ENCODE assay signal across 8 cellular contexts in genomic region chr19:1874554-1875185, GRCh38. TPM values are rescaled to one million over a fixed set of nuclear protein-coding genes. Genes with fewer than 3 reads are reported as not detected.
DNase-seq lines count a peak whose midpoint lies in the region; ATAC-seq and TF ChIP-seq lines count a peak whose summit lies in the region.

No MANE protein-coding gene starts in this region.

- no peaks in the 10 kb centered on the region for H3K9me3 ChIP-seq in mononuclear cell (ENCODE audit: low read depth, low read length)

- H3K36me3 Mint-ChIP-seq in chondrocyte (ENCODE audit: low read depth) = no peaks in the 10 kb centered on the region

- H3K27ac Mint-ChIP-seq in chondrocyte (ENCODE audit: unreplicated experiment) = peak overlapping the region; percentile 99

- TF ChIP-seq CTCF in chondrocyte (IDR thresholded peaks at IDR 0.05) = no peak

- H3K4me3 ChIP-seq in mononuclear cell (ENCODE audit: low read length) = peak overlapping the region; percentile 97

- peaks cover 32% of the 10 kb centered on the region for H3K4me1 ChIP-seq in mononuclear cell (ENCODE audit: insufficient read depth, low read length)

- DNase-seq in ELR (ENCODE audit: low read depth) (peak; percentile 52), NCI-H446 treated with DMSO at 0.1 percent for 48 hours (lab: John Stamatoyannopoulos, UW) (peak; percentile 14), chondrocyte (ENCODE audit: low spot score) (no peak), NCI-H1694 treated with DMSO at 0.1 percent for 48 hours (lab: John Stamatoyannopoulos, UW) (no peak)

- H3K27me3 Mint-ChIP-seq in chondrocyte (ENCODE audit: low read depth) = no peaks in the 10 kb centered on the region

- H3K9me3 Mint-ChIP-seq in chondrocyte (ENCODE audit: low read depth) = no peaks in the 10 kb centered on the region

- peaks cover 21% of the 10 kb centered on the region for H3K4me1 Mint-ChIP-seq in chondrocyte (ENCODE audit: low read depth)

- no peaks in the 10 kb centered on the region for H3K27me3 ChIP-seq in mononuclear cell (ENCODE audit: insufficient read depth, low read length)

- peak overlapping the region; percentile 96 for H3K4me3 Mint-ChIP-seq in chondrocyte (ENCODE audit: unreplicated experiment)

- ATAC-seq in HG02588 (IDR thresholded peaks at IDR 0.05; ENCODE audit: unreplicated experiment) (no peak), HG02610 (IDR thresholded peaks at IDR 0.05; ENCODE audit: unreplicated experiment) (no peak), HG03196 (IDR thresholded peaks at IDR 0.05; ENCODE audit: unreplicated experiment) (no peak)

RNA-seq across cellular contexts. Expression of gene ABHD17A, which starts 10.6 kb away (rescaled TPM):
- total RNA-seq in chondrocyte (54.6 to 60.2 TPM (median 54.6 TPM) in 3 replicates), mononuclear cell (97.8 TPM)

RNA-seq across cellular contexts. Expression of gene KLF16, which starts 11.3 kb away (rescaled TPM):
- total RNA-seq in chondrocyte = 25.0 to 38.9 TPM (median 38.9 TPM) in 3 replicates
- 12.4 TPM for total RNA-seq in mononuclear cell

RNA-seq across cellular contexts. Expression of gene REXO1, which starts 26.4 kb away (rescaled TPM):
- total RNA-seq in chondrocyte = 22.2 to 24.9 TPM (median 24.9 TPM) in 3 replicates
- total RNA-seq in mononuclear cell = 66.2 TPM

RNA-seq across cellular contexts. Expression of gene ADAT3, which starts 30.5 kb away (rescaled TPM):
- 3.2 to 4.3 TPM (median 3.6 TPM) in 3 replicates for total RNA-seq in chondrocyte
- 2.9 TPM for total RNA-seq in mononuclear cell

RNA-seq across cellular contexts. Expression of gene SCAMP4, which starts 30.5 kb away (rescaled TPM):
- total RNA-seq in chondrocyte (51.6 to 57.5 TPM (median 57.4 TPM) in 3 replicates), mononuclear cell (20.1 TPM)

Comparison
In these comparisons a context has a peak if more than half of its experiments do, and no peak if none do; other contexts are left out.
1. DNase-seq: peak in ELR (single experiment) and NCI-H446 treated with DMSO at 0.1 percent for 48 hours (single experiment); none in chondrocyte (single experiment) and NCI-H1694 treated with DMSO at 0.1 percent for 48 hours (single experiment).